In genomic region chr2:29478641-29479040, GRCh38 we compare ENCODE assay signal across 6 cellular contexts.
"Had no signal": no experiment of that assay in that cellular context is flagged by ENCODE, and none has a peak within 500 bp of the region (broad histone marks: within the 10 kb centered on the region; RNA-seq: fewer than 3 reads in every experiment).

No MANE protein-coding gene starts in this region.

- H2AFZ ChIP-seq: GM23338 had no signal

- ATAC-seq: GM23338, K562 had no signal

- H3K4me1 Mint-ChIP-seq: GM23338 had no signal

- DNase-seq: H9, HCEC 1CT, IMR-90, KG1 had no signal

- H3K27ac Mint-ChIP-seq: GM23338, H9 had no signal

- H3K4me3 ChIP-seq: GM23338, K562 had no signal

- H3K4me3 Mint-ChIP-seq: GM23338, H9 had no signal

- H3K4me2 ChIP-seq: GM23338 had no signal
